In the genomic region with DNA sequence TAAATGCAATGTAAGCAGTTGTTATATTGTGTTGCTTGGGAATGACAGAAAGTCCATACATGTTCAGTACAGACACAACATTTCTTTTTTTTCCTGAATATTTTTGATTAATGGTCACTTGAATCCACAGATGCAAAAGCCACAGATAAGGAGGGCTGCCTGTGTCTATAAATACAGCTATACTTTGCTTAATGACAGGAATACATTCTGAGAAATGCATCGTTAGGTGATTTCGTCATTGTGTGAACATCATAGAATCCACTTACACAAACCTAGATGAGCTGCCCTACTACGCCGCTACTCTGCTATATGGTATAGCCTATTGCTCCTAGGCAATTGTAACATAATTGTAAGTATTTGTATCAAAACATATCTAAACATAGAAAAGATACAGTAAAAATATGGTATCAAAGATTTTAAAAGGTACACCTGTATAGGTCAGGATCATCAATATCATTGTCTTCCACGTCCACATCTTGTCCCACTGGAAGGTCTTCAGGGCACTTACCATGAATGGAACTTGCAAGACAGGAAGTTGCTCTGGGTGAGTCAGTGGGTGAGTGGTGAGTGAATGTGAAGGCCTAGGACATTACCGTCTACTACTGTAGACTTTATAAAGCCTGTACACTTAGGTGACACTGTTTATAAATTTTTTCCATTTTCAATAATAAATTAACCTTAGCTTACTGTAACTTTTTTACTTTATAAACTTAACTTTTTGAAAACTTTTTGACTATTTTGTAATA, we compare ENCODE assay signal across 22 cellular contexts. TPM values are rescaled to one million over a fixed set of nuclear protein-coding genes. Genes with fewer than 3 reads are reported as not detected.
A peak's percentile ranks its signal among the peaks of the same experiment; 100 is the strongest.
DNase-seq lines count a peak whose midpoint lies in the region; ATAC-seq and TF ChIP-seq lines count a peak whose summit lies in the region.
"Had no signal": no experiment of that assay in that cellular context is flagged by ENCODE, and none has a peak within 500 bp of the region (broad histone marks: within the 10 kb centered on the region; RNA-seq: fewer than 3 reads in every experiment).

No MANE protein-coding gene starts in this region.

- no peaks in the 10 kb centered on the region for H3K9me2 ChIP-seq in PC-9 (ENCODE audit: insufficient read depth)

- CTCF ChIA-PET in PC-9 (lab: Charles Lee) = interaction anchor here (0.6 to 0.7 kb wide), 2 partner anchors 13 to 32 kb away, joined by 3 read pairs; no protein-coding TSS in a partner anchor

- no peaks in the 10 kb centered on the region for H3K27me3 ChIP-seq in PC-9 (ENCODE audit: insufficient read depth, low read depth)
- H3K27me3 ChIP-seq: ascending aorta, hepatocyte, neutrophil, tibial nerve had no signal

- DNase-seq in HCEC 1CT = peak; percentile 64
- DNase-seq in PC-9 = peak; percentile 3 to 43
- peak; percentile 57 for DNase-seq in dermis blood vessel endothelial cell
- peak; percentile 67 for DNase-seq in kidney tubule cell (ENCODE audit: low spot score)
- no peak for DNase-seq in NCI-H1436 (lab: John Stamatoyannopoulos, UW)
- no peak for DNase-seq in NCI-H2107 treated with DMSO at 0.1 percent for 48 hours (lab: John Stamatoyannopoulos, UW; ENCODE audit: unreplicated experiment)
- DNase-seq: activated naive CD4-positive, alpha-beta T cell treated with anti-CD3 and anti-CD28 coated beads, Interleukin-2, amount 10 ng/mL, durations not matched to agents 7 days and 5 days; activated T-cell treated with anti-CD3 and anti-CD28 coated beads, Interleukin-2, amount 50 U/mL, for 4 hours; CD4-positive, alpha-beta memory T cell; DMS53; effector memory CD8-positive, alpha-beta T cell; lower lobe of right lung; NCI-H1694; stimulated activated CD4-positive, alpha-beta T cell treated with anti-CD3 and anti-CD28 coated beads, Interleukin-4, amount 100 ng/mL, for 4 hours; stimulated activated naive CD8-positive, alpha-beta T cell treated with anti-CD3 and anti-CD28 coated beads, Interleukin-15, amount 100 ng/mL, for 72 hours had no signal

- peaks cover 16% of the 10 kb centered on the region for H3F3A ChIP-seq in PC-9 (ENCODE audit: insufficient read depth, low read depth)

- no peak overlapping the region for H2AFZ ChIP-seq in PC-9
- H2AFZ ChIP-seq: hepatocyte had no signal

- H4K20me1 ChIP-seq in PC-9 (ENCODE audit: insufficient read depth) = no peaks in the 10 kb centered on the region

- no peak for ATAC-seq in HG03095 (IDR thresholded peaks at IDR 0.05; ENCODE audit: unreplicated experiment)
- ATAC-seq: activated CD4-positive, CD25-positive, alpha-beta regulatory T cell treated with anti-CD3 and anti-CD28 coated beads, Interleukin-2, amount 50 U/mL, for 24 hours; activated T-cell treated with anti-CD3 and anti-CD28 coated beads, Interleukin-2, amount 50 U/mL, for 4 hours; effector memory CD8-positive, alpha-beta T cell; lower lobe of right lung; Panc1; stimulated activated naive CD8-positive, alpha-beta T cell treated with anti-CD3 and anti-CD28 coated beads, Interleukin-15, amount 100 ng/mL, for 72 hours had no signal

- no peaks in the 10 kb centered on the region for H3K36me3 ChIP-seq in PC-9 (ENCODE audit: low read depth)
- H3K36me3 ChIP-seq: ascending aorta, lower lobe of right lung, neutrophil, tibial nerve had no signal

- no TSS peak for BruUV-seq in PC-9 (replicated peaks; lab: Mats Ljungman, UMichigan)

- POLR2A ChIA-PET in PC-9 (lab: Charles Lee; ENCODE audit: unreplicated experiment) = no interaction called here

- no peaks in the 10 kb centered on the region for H3K79me2 ChIP-seq in PC-9 (ENCODE audit: low read depth)
- H3K79me2 ChIP-seq: hepatocyte had no signal

- peaks cover 53% of the 10 kb centered on the region for H3K4me1 ChIP-seq in PC-9 (replicated peaks; ENCODE audit: insufficient read depth)
- H3K4me1 ChIP-seq: ascending aorta, lower lobe of right lung, tibial nerve had no signal

- intact Hi-C loops in PC-9 (cut with micrococcal nuclease; ENCODE audit: unreplicated experiment) = no loop called here

- TF ChIP-seq CTCF in PC-9 (conservative IDR thresholded peaks at IDR 0.05) = no peak

- H3K4me2 ChIP-seq in PC-9 = no peak overlapping the region
- H3K4me2 ChIP-seq: hepatocyte had no signal

- peaks cover 9% of the 10 kb centered on the region for H3K9me3 ChIP-seq in PC-9 (ENCODE audit: insufficient read depth, low read depth)
- H3K9me3 ChIP-seq: ascending aorta, lower lobe of right lung, neutrophil, tibial nerve had no signal

- no peak overlapping the region for H3K27ac ChIP-seq in PC-9
- H3K27ac ChIP-seq: ascending aorta, hepatocyte, lower lobe of right lung, neutrophil, tibial nerve had no signal

- no peak overlapping the region for H3K4me3 ChIP-seq in PC-9
- H3K4me3 ChIP-seq: ascending aorta, hepatocyte, lower lobe of right lung, tibial nerve had no signal

RNA-seq across cellular contexts. Expression of a gene that starts 27.9 kb away (rescaled TPM):
- 14.8 and 24.2 TPM in 2 replicates for total RNA-seq in PC-9 (2021)
- total RNA-seq in dermis blood vessel endothelial cell = 0.17 TPM in 1 of 2 replicates, not detected in the other
- total RNA-seq: activated T-cell treated with anti-CD3 and anti-CD28 coated beads, Interleukin-2, amount 50 U/mL, for 4 hours; ascending aorta; CD4-positive, alpha-beta memory T cell had no signal

Comparison
In these comparisons a context has a peak if more than half of its experiments do, and no peak if none do; other contexts are left out.
1. DNase-seq: peak in HCEC 1CT (single experiment), PC-9 (2 of 2), dermis blood vessel endothelial cell (single experiment) and kidney tubule cell (single experiment); none in NCI-H1436 (single experiment) and NCI-H2107 treated with DMSO at 0.1 percent for 48 hours (single experiment).
2. RNA of a gene that starts 27.9 kb away (total RNA-seq): 14.8 to 24.2 TPM in PC-9; 0.17 TPM in dermis blood vessel endothelial cell; every median in the first group is over 10 times any median in the second.